ENCODE assay signal across 16 cellular contexts in the genomic region with DNA sequence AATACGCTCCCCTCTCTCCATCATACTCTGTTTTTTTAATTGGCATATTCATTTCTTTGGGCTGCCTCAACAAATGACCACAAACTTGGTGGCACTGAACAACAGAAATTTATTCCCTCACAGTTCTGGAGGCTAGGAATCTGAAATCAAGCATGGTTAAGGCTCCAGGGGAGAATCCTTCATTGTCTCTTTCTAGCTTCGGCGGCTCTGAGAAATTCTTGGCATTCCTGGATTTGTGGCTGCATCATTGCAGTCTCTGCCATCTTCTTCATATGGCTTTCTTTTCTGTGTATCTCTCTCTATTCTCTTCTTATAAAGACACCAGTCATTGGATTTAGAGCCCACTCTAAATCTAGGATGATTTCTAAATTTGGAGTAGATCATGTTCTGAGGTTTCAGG. TPM values are rescaled to one million over a fixed set of nuclear protein-coding genes. Genes with fewer than 3 reads are reported as not detected.
"Had no signal": no experiment of that assay in that cellular context is flagged by ENCODE, and none has a peak within 500 bp of the region (broad histone marks: within the 10 kb centered on the region; RNA-seq: fewer than 3 reads in every experiment).

No MANE protein-coding gene starts in this region.

- FAIRE-seq: pancreas, urothelium cell line had no signal

- H3K27me3 ChIP-seq: breast epithelium, hepatocyte, pancreas, thyroid gland had no signal

- H3K4me2 ChIP-seq: hepatocyte had no signal

- H2AFZ ChIP-seq: hepatocyte had no signal

- H3K4me3 ChIP-seq: breast epithelium, hepatocyte, lower lobe of right lung, pancreas, thyroid gland had no signal

- DNase-seq: activated CD4-positive, alpha-beta T cell treated with anti-CD3 and anti-CD28 coated beads, Interleukin-2, amount 10 ng/mL, durations not matched to agents 7 days and 5 days; activated naive CD8-positive, alpha-beta T cell treated with anti-CD3 and anti-CD28 coated beads for 36 hours; amygdala; cerebellar nuclear complex; immature natural killer cell; left colon; lower lobe of right lung; pancreas; T-helper 2 cell; thyroid gland had no signal

- H3K79me2 ChIP-seq: hepatocyte had no signal

- H3K4me1 ChIP-seq: breast epithelium, lower lobe of right lung, pancreas, thyroid gland had no signal

- H3K9me3 ChIP-seq: breast epithelium, lower lobe of right lung, pancreas, thyroid gland had no signal

- ATAC-seq: esophagus mucosa; left colon; lower lobe of right lung; pancreas; stimulated activated effector memory CD8-positive, alpha-beta T cell treated with anti-CD3 and anti-CD28 coated beads, Interleukin-12 subunit alpha, Interleukin-12 subunit beta, amount 100 ng/mL, for 72 hours had no signal

- H3K27ac ChIP-seq: breast epithelium, hepatocyte, lower lobe of right lung, pancreas, thyroid gland had no signal

- H3K36me3 ChIP-seq: breast epithelium, lower lobe of right lung, pancreas, thyroid gland had no signal

RNA-seq across cellular contexts. Expression of a gene that starts 10.9 kb away (rescaled TPM):
- total RNA-seq: activated CD4-positive, alpha-beta T cell treated with anti-CD3 and anti-CD28 coated beads, Interleukin-2, amount 10 ng/mL, durations not matched to agents 7 days and 5 days; activated naive CD8-positive, alpha-beta T cell treated with anti-CD3 and anti-CD28 coated beads for 36 hours; activated T-helper 1 cell treated with anti-CD3 and anti-CD28 coated beads, Interleukin-12 subunit alpha, Interleukin-12 subunit beta, Interleukin-2, Interleukin-4 antibody, amounts not matched to agents 30 ng/mL and 10 ng/mL and 1 ng/mL, durations not matched to agents 14 hours and 24 hours and 36 hours; lower lobe of right lung; thyroid gland had no signal
- polyA plus RNA-seq: immature natural killer cell had no signal
